10 cellular contexts compared by ENCODE assay signal in the genomic region with DNA sequence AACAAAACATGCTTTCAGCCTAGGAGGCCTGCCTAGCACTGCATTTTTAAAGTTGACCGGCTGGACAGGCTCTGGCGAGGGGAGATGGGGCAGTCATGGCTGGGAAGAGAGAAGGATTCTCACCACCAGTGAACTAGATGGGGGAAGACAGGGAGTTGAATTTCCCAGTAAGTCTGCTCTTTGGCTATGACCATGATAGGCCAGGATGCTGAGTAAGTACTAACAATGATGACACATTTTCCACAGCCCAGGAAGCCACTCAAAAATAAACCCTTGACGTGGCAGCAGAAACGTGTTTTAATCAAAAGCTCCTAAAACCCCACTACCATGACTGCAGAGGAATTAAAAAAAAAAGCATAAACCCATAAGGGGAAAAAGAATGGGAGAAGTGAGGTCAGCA. TPM values are rescaled to one million over a fixed set of nuclear protein-coding genes. Genes with fewer than 3 reads are reported as not detected.
DNase-seq lines count a peak whose midpoint lies in the region; ATAC-seq and TF ChIP-seq lines count a peak whose summit lies in the region.
"Had no signal": no experiment of that assay in that cellular context is flagged by ENCODE, and none has a peak within 500 bp of the region (broad histone marks: within the 10 kb centered on the region; RNA-seq: fewer than 3 reads in every experiment).

No MANE protein-coding gene starts in this region.

- peaks cover 5% of the 10 kb centered on the region for H3K79me1 ChIP-seq in neuronal stem cell (ENCODE audit: low read depth, low read length)

- H3K4me2 ChIP-seq in PC-3 (ENCODE audit: low read length): no peak overlapping the region
- no peak overlapping the region for H3K4me2 ChIP-seq in neuronal stem cell (ENCODE audit: insufficient read depth, low read length, poor library complexity, severe bottlenecking)

- DNase-seq in AG08396 (ENCODE audit: low spot score): peak; percentile 72
- peak; percentile 34 for DNase-seq in PC-3
- DNase-seq in neuronal stem cell (ENCODE audit: low spot score): no peak
- no peak for DNase-seq in DMS53 (lab: John Stamatoyannopoulos, UW)
- DNase-seq in stimulated activated naive B cell treated with anti-CD40 and anti-IgM and Interleukin-4, amounts not matched to agents 10 μg/mL and 1 μg/mL and 100 μg/mL, for 72 hours: no peak
- no peak for DNase-seq in hypothalamus (lab: John Stamatoyannopoulos, UW)
- DNase-seq: DND-41, T-helper 17 cell had no signal

- no peaks in the 10 kb centered on the region for H3K9me2 ChIP-seq in PC-3 (replicated peaks; ENCODE audit: low read length)

- H2AK5ac ChIP-seq in neuronal stem cell (ENCODE audit: low read depth, low read length): no peak overlapping the region

- no peak overlapping the region for H4K8ac ChIP-seq in neuronal stem cell (ENCODE audit: low read depth, low read length)

- H3K4me3 ChIP-seq in PC-3 (ENCODE audit: low read length): no peak overlapping the region
- no peak overlapping the region for H3K4me3 ChIP-seq in esophagus (ENCODE audit: low read depth in 1 of 2, low read length in 2 of 2)
- no peak overlapping the region for H3K4me3 ChIP-seq in neuronal stem cell (ENCODE audit: low read length in 2 of 2)

- no peak overlapping the region for H2BK120ac ChIP-seq in neuronal stem cell (ENCODE audit: low read depth, low read length)

- H3K27me3 Mint-ChIP-seq in stimulated activated naive B cell treated with anti-CD40 and anti-IgM and Interleukin-4, amounts not matched to agents 10 μg/mL and 1 μg/mL and 100 μg/mL, for 72 hours: no peaks in the 10 kb centered on the region
- H3K27me3 Mint-ChIP-seq: T-helper 17 cell had no signal

- ATAC-seq in PC-3 (0 out of 2 replicates have a peak, but pooled peaks have one; percentile 4), HG03439 (IDR thresholded peaks at IDR 0.05; ENCODE audit: unreplicated experiment) (no peak)
- no peak for ATAC-seq in stimulated activated naive B cell treated with anti-CD40 and anti-IgM and Interleukin-4, amounts not matched to agents 10 μg/mL and 1 μg/mL and 100 μg/mL, for 72 hours (replicated peaks)
- ATAC-seq: T-helper 17 cell had no signal

- peaks cover 49% of the 10 kb centered on the region for H3K79me2 ChIP-seq in PC-3 (ENCODE audit: low read length)

- H3K9me3 Mint-ChIP-seq in stimulated activated naive B cell treated with anti-CD40 and anti-IgM and Interleukin-4, amounts not matched to agents 10 μg/mL and 1 μg/mL and 100 μg/mL, for 72 hours: no peaks in the 10 kb centered on the region

- H3K18ac ChIP-seq in neuronal stem cell (ENCODE audit: low read length): no peak overlapping the region

- CTCF ChIA-PET in PC-3 (lab: Charles Lee): no interaction called here

- no peaks in the 10 kb centered on the region for H3K27me3 ChIP-seq in PC-3 (ENCODE audit: low read length)
- no peaks in the 10 kb centered on the region for H3K27me3 ChIP-seq in esophagus (ENCODE audit: control insufficient read depth in 1 of 2, insufficient read depth in 2 of 2, low read length in 2 of 2)
- no peaks in the 10 kb centered on the region for H3K27me3 ChIP-seq in neuronal stem cell (ENCODE audit: control insufficient read depth in 3 of 3, insufficient read depth in 3 of 3, low read depth in 1 of 3, low read length in 3 of 3)

- no peak overlapping the region for H4K91ac ChIP-seq in neuronal stem cell (ENCODE audit: low read depth, low read length, poor library complexity)

- TF ChIP-seq CTCF in PC-3 (conservative IDR thresholded peaks at IDR 0.05; ENCODE audit: low read depth, low read length): no peak

- no peaks in the 10 kb centered on the region for H4K20me1 ChIP-seq in PC-3 (ENCODE audit: low read length)

- H3K14ac ChIP-seq in neuronal stem cell (ENCODE audit: low read length): no peak overlapping the region

- H3K9me3 ChIP-seq in PC-3 (ENCODE audit: low read length) (no peaks in the 10 kb centered on the region), esophagus (ENCODE audit: control insufficient read depth in 2 of 2, insufficient read depth in 1 of 2, low read depth in 1 of 2, low read length in 1 of 2) (no peaks in the 10 kb centered on the region), neuronal stem cell (replicated peaks in 1 of 2; ENCODE audit: control insufficient read depth in 2 of 2, insufficient read depth in 1 of 2, low read depth in 1 of 2, low read length in 2 of 2) (no peaks in the 10 kb centered on the region)

- BruUV-seq in PC-3 (replicated peaks; lab: Mats Ljungman, UMichigan): no TSS peak

- H2AFZ ChIP-seq in PC-3 (ENCODE audit: low read length) (no peak overlapping the region), neuronal stem cell (ENCODE audit: low read length) (no peak overlapping the region)

- peaks cover 8% of the 10 kb centered on the region for H3F3A ChIP-seq in PC-3 (ENCODE audit: low read length, unreplicated experiment)

- H3K9ac ChIP-seq in PC-3 (ENCODE audit: low read length) (peak overlapping the region; percentile 21; the same call in 1 of the 2 replicates), neuronal stem cell (ENCODE audit: low read depth, low read length, poor library complexity) (no peak overlapping the region)

- intact Hi-C loops in PC-3 (cut with micrococcal nuclease): no loop called here

- no peak overlapping the region for H3K23ac ChIP-seq in neuronal stem cell (ENCODE audit: low read depth, low read length, poor library complexity)

- WGBS in esophagus, 2 donors: 58 to 65% methylated on average over 4 of the region's 4 CpGs
- no CpG with 5 or more reads among the region's 4 CpGs for WGBS in neuronal stem cell (ENCODE audit: extremely low coverage in 2 of 2, insufficient read length in 2 of 2, insufficient replicate concordance in 1 of 2), 2 donors

- peaks cover 57 to 62% of the 10 kb centered on the region in 2 donors for H3K36me3 Mint-ChIP-seq in stimulated activated naive B cell treated with anti-CD40 and anti-IgM and Interleukin-4, amounts not matched to agents 10 μg/mL and 1 μg/mL and 100 μg/mL, for 72 hours

- peaks cover 44% of the 10 kb centered on the region for H3K4me1 ChIP-seq in PC-3 (ENCODE audit: insufficient read depth, low read length)
- peaks cover 16 to 24% of the 10 kb centered on the region in 2 donors for H3K4me1 ChIP-seq in esophagus (ENCODE audit: control insufficient read depth in 2 of 2, insufficient read depth in 2 of 2, low read length in 1 of 2)
- peaks cover 26 to 57% of the 10 kb centered on the region in 2 donors for H3K4me1 ChIP-seq in neuronal stem cell (ENCODE audit: control insufficient read depth in 2 of 2, insufficient read depth in 1 of 2, low read depth in 1 of 2, low read length in 2 of 2)

- POLR2A ChIA-PET in PC-3 (lab: Charles Lee; ENCODE audit: unreplicated experiment): no interaction called here

- no peak overlapping the region for H3K4me3 Mint-ChIP-seq in stimulated activated naive B cell treated with anti-CD40 and anti-IgM and Interleukin-4, amounts not matched to agents 10 μg/mL and 1 μg/mL and 100 μg/mL, for 72 hours
- H3K4me3 Mint-ChIP-seq: T-helper 17 cell had no signal

- H2BK15ac ChIP-seq in neuronal stem cell (ENCODE audit: low read length): no peak overlapping the region

- H3K27ac Mint-ChIP-seq in stimulated activated naive B cell treated with anti-CD40 and anti-IgM and Interleukin-4, amounts not matched to agents 10 μg/mL and 1 μg/mL and 100 μg/mL, for 72 hours: no peak overlapping the region
- H3K27ac Mint-ChIP-seq: T-helper 17 cell had no signal

- H3K4me1 Mint-ChIP-seq in stimulated activated naive B cell treated with anti-CD40 and anti-IgM and Interleukin-4, amounts not matched to agents 10 μg/mL and 1 μg/mL and 100 μg/mL, for 72 hours: peaks cover 10 to 25% of the 10 kb centered on the region in 2 donors

- no peak overlapping the region for H2BK5ac ChIP-seq in neuronal stem cell (ENCODE audit: low read length)

- H2BK12ac ChIP-seq in neuronal stem cell (ENCODE audit: low read length): no peak overlapping the region

- peak overlapping the region; percentile 48 for H3K27ac ChIP-seq in PC-3 (ENCODE audit: low read length)
- peak overlapping the region; percentile 71 to 83 for H3K27ac ChIP-seq in esophagus (ENCODE audit: low read depth in 2 of 2, low read length in 1 of 2)
- H3K27ac ChIP-seq in neuronal stem cell (replicated peaks; ENCODE audit: low read length): peak overlapping the region; percentile 41

- H3K36me3 ChIP-seq in PC-3 (ENCODE audit: low read depth, low read length): peaks cover 57% of the 10 kb centered on the region
- H3K36me3 ChIP-seq in esophagus (ENCODE audit: control insufficient read depth in 2 of 2, insufficient read depth in 2 of 2, low read length in 1 of 2): peaks cover 23 to 36% of the 10 kb centered on the region in 2 donors
- H3K36me3 ChIP-seq in neuronal stem cell (replicated peaks in 1 of 2; ENCODE audit: control insufficient read depth in 2 of 2, insufficient read depth in 2 of 2, low read length in 2 of 2): peaks cover 20 to 79% of the 10 kb centered on the region in 2 donors

- no peak overlapping the region for H3K4ac ChIP-seq in neuronal stem cell (ENCODE audit: low read length)

RNA-seq across cellular contexts. Expression of gene KCTD10, which starts 19.0 kb away (rescaled TPM):
- 42.3 and 58.1 TPM in 2 replicates for total RNA-seq in PC-3 (2014; rRNA removed)
- polyA plus RNA-seq in esophagus: 10 to 100 TPM; 15.4 to 28.2 TPM
- polyA plus RNA-seq in neuronal stem cell (2013, experiment 1 of 2): 32.1 TPM
- polyA plus RNA-seq in neuronal stem cell (2013, experiment 2 of 2): 35.4 TPM

RNA-seq across cellular contexts. Expression of gene UBE3B, which starts 19.3 kb away (rescaled TPM):
- 25.7 and 35.6 TPM in 2 replicates for total RNA-seq in PC-3 (2014; rRNA removed)
- polyA plus RNA-seq in esophagus: 10 to 100 TPM; 12.6 to 14.0 TPM
- 17.1 TPM for polyA plus RNA-seq in neuronal stem cell (2013, experiment 1 of 2)
- polyA plus RNA-seq in neuronal stem cell (2013, experiment 2 of 2): 17.7 TPM

Comparison
In these comparisons a context has a peak if more than half of its experiments do, and no peak if none do; other contexts are left out.
1. DNase-seq: peak in AG08396 (single experiment) and PC-3 (single experiment); none in neuronal stem cell (single experiment), DMS53 (single experiment), stimulated activated naive B cell treated with anti-CD40 and anti-IgM and Interleukin-4, amounts not matched to agents 10 μg/mL and 1 μg/mL and 100 μg/mL, for 72 hours (single experiment) and hypothalamus (0 of 51).
2. Peak in every context shown above with its lines, with median percentiles within 50 percentile points of each other: H3K27ac ChIP-seq.